Comparison of ENCODE assay signal across 29 cellular contexts in genomic region chr20:11011653-11012052, GRCh38.
"Had no signal": no experiment of that assay in that cellular context is flagged by ENCODE, and none has a peak within 500 bp of the region (broad histone marks: within the 10 kb centered on the region; RNA-seq: fewer than 3 reads in every experiment).

No MANE protein-coding gene starts in this region.

- H3K4me3 ChIP-seq: stomach, suprapubic skin, testis, thoracic aorta, thyroid gland, tibial artery, tibial nerve, transverse colon, upper lobe of left lung, upper lobe of right lung, uterus, vagina had no signal

- DNase-seq: stimulated activated CD4-positive, alpha-beta T cell treated with anti-CD3 and anti-CD28 coated beads, Interleukin-2, amount 100 ng/mL, for 48 hours; stimulated activated CD4-positive, alpha-beta T cell treated with anti-CD3 and anti-CD28 coated beads, Interleukin-4, amount 100 ng/mL, for 1 hour; stimulated activated CD4-positive, alpha-beta T cell treated with anti-CD3 and anti-CD28 coated beads, Interleukin-4, amount 100 ng/mL, for 24 hours; stimulated activated CD4-positive, alpha-beta T cell treated with anti-CD3 and anti-CD28 coated beads, Interleukin-4, amount 100 ng/mL, for 4 hours; stimulated activated CD8-positive, alpha-beta memory T cell treated with anti-CD3 and anti-CD28 coated beads, Interleukin-4, amount 100 ng/mL, for 48 hours; stimulated activated naive B cell treated with anti-CD40 and anti-IgM and Interleukin-4, amounts not matched to agents 10 μg/mL and 1 μg/mL and 100 μg/mL, for 72 hours; stimulated activated naive CD4-positive, alpha-beta T cell; stimulated activated naive CD4-positive, alpha-beta T cell treated with Interleukin-2 at 50 U/mL for 16 hours; stimulated activated naive CD8-positive, alpha-beta T cell treated with anti-CD3 and anti-CD28 coated beads, Interleukin-15, amount 100 ng/mL, for 72 hours; stimulated activated naive CD8-positive, alpha-beta T cell treated with anti-CD3 and anti-CD28 coated beads, Interleukin-15, Interleukin-2, amounts not matched to agents 100 U/mL and 50 U/mL, for 24 hours; stomach; substantia nigra; testis; thyroid gland; tibial artery; transverse colon; trophoblast cell; upper lobe of left lung; upper lobe of right lung; uterus had no signal

- H3K4me1 Mint-ChIP-seq: stimulated activated effector memory CD8-positive, alpha-beta T cell treated with anti-CD3 and anti-CD28 coated beads, Interleukin-12 subunit alpha, Interleukin-12 subunit beta, amount 100 ng/mL, for 72 hours; stimulated activated memory B cell treated with anti-CD40 and anti-IgM and Interleukin-4, amounts not matched to agents 10 μg/mL and 1 μg/mL and 100 μg/mL, for 72 hours; stimulated activated naive B cell treated with anti-CD40 and anti-IgM and Interleukin-4, amounts not matched to agents 10 μg/mL and 1 μg/mL and 100 μg/mL, for 72 hours; stimulated activated naive CD8-positive, alpha-beta T cell treated with anti-CD3 and anti-CD28 coated beads, Interleukin-15, amount 100 ng/mL, for 72 hours had no signal

- H3K4me1 ChIP-seq: thyroid gland, uterus had no signal

- H3K36me3 ChIP-seq: stomach, suprapubic skin, thoracic aorta, thyroid gland, tibial artery, tibial nerve, transverse colon, upper lobe of left lung, upper lobe of right lung, uterus, vagina had no signal

- H3K36me3 Mint-ChIP-seq: stimulated activated effector memory CD8-positive, alpha-beta T cell treated with anti-CD3 and anti-CD28 coated beads, Interleukin-12 subunit alpha, Interleukin-12 subunit beta, amount 100 ng/mL, for 72 hours; stimulated activated memory B cell treated with anti-CD40 and anti-IgM and Interleukin-4, amounts not matched to agents 10 μg/mL and 1 μg/mL and 100 μg/mL, for 72 hours; stimulated activated naive B cell treated with anti-CD40 and anti-IgM and Interleukin-4, amounts not matched to agents 10 μg/mL and 1 μg/mL and 100 μg/mL, for 72 hours; type B pancreatic cell had no signal

- FAIRE-seq: urothelium cell line had no signal

- H3K27me3 Mint-ChIP-seq: stimulated activated memory B cell treated with anti-CD40 and anti-IgM and Interleukin-4, amounts not matched to agents 10 μg/mL and 1 μg/mL and 100 μg/mL, for 72 hours; stimulated activated naive B cell treated with anti-CD40 and anti-IgM and Interleukin-4, amounts not matched to agents 10 μg/mL and 1 μg/mL and 100 μg/mL, for 72 hours; stimulated activated naive CD8-positive, alpha-beta T cell treated with anti-CD3 and anti-CD28 coated beads, Interleukin-15, amount 100 ng/mL, for 72 hours; stimulated activated naive CD8-positive, alpha-beta T cell treated with anti-CD3 and anti-CD28 coated beads, Interleukin-15, Interleukin-2, amounts not matched to agents 100 ng/mL and 50 ng/mL, for 24 hours had no signal

- H3K27me3 ChIP-seq: stomach, suprapubic skin, testis, thyroid gland, tibial artery, tibial nerve, transverse colon, upper lobe of left lung, upper lobe of right lung, uterus, vagina had no signal

- H3K9me3 ChIP-seq: stomach, suprapubic skin, testis, thoracic aorta, thyroid gland, tibial artery, tibial nerve, transverse colon, upper lobe of left lung, upper lobe of right lung, uterus, vagina had no signal

- H3K4me3 Mint-ChIP-seq: stimulated activated effector memory CD8-positive, alpha-beta T cell treated with anti-CD3 and anti-CD28 coated beads, Interleukin-12 subunit alpha, Interleukin-12 subunit beta, amount 100 ng/mL, for 72 hours; stimulated activated memory B cell treated with anti-CD40 and anti-IgM and Interleukin-4, amounts not matched to agents 10 μg/mL and 1 μg/mL and 100 μg/mL, for 72 hours; stimulated activated naive B cell treated with anti-CD40 and anti-IgM and Interleukin-4, amounts not matched to agents 10 μg/mL and 1 μg/mL and 100 μg/mL, for 72 hours; stimulated activated naive CD8-positive, alpha-beta T cell treated with anti-CD3 and anti-CD28 coated beads, Interleukin-15, amount 100 ng/mL, for 72 hours; stimulated activated naive CD8-positive, alpha-beta T cell treated with anti-CD3 and anti-CD28 coated beads, Interleukin-15, Interleukin-2, amounts not matched to agents 100 ng/mL and 50 ng/mL, for 24 hours; type B pancreatic cell had no signal

- H3K27ac ChIP-seq: stomach, suprapubic skin, testis, thyroid gland, tibial nerve, transverse colon, upper lobe of left lung, upper lobe of right lung had no signal

- H3K9me3 Mint-ChIP-seq: stimulated activated naive B cell treated with anti-CD40 and anti-IgM and Interleukin-4, amounts not matched to agents 10 μg/mL and 1 μg/mL and 100 μg/mL, for 72 hours; stimulated activated naive CD8-positive, alpha-beta T cell treated with anti-CD3 and anti-CD28 coated beads, Interleukin-15, Interleukin-2, amounts not matched to agents 100 ng/mL and 50 ng/mL, for 24 hours; type B pancreatic cell had no signal

- ATAC-seq: stimulated activated effector memory CD8-positive, alpha-beta T cell treated with anti-CD3 and anti-CD28 coated beads, Interleukin-12 subunit alpha, Interleukin-12 subunit beta, amount 100 ng/mL, for 72 hours; stimulated activated memory B cell treated with anti-CD40 and anti-IgM and Interleukin-4, amounts not matched to agents 10 μg/mL and 1 μg/mL and 100 μg/mL, for 72 hours; stimulated activated naive B cell treated with anti-CD40 and anti-IgM and Interleukin-4, amounts not matched to agents 10 μg/mL and 1 μg/mL and 100 μg/mL, for 72 hours; stimulated activated naive CD8-positive, alpha-beta T cell treated with anti-CD3 and anti-CD28 coated beads, Interleukin-15, amount 100 ng/mL, for 72 hours; stimulated activated naive CD8-positive, alpha-beta T cell treated with anti-CD3 and anti-CD28 coated beads, Interleukin-15, Interleukin-2, amounts not matched to agents 100 U/mL and 50 U/mL, for 24 hours; upper lobe of right lung had no signal

- H3K27ac Mint-ChIP-seq: stimulated activated effector memory CD8-positive, alpha-beta T cell treated with anti-CD3 and anti-CD28 coated beads, Interleukin-12 subunit alpha, Interleukin-12 subunit beta, amount 100 ng/mL, for 72 hours; stimulated activated memory B cell treated with anti-CD40 and anti-IgM and Interleukin-4, amounts not matched to agents 10 μg/mL and 1 μg/mL and 100 μg/mL, for 72 hours; stimulated activated naive B cell treated with anti-CD40 and anti-IgM and Interleukin-4, amounts not matched to agents 10 μg/mL and 1 μg/mL and 100 μg/mL, for 72 hours; stimulated activated naive CD8-positive, alpha-beta T cell treated with anti-CD3 and anti-CD28 coated beads, Interleukin-15, amount 100 ng/mL, for 72 hours; stimulated activated naive CD8-positive, alpha-beta T cell treated with anti-CD3 and anti-CD28 coated beads, Interleukin-15, Interleukin-2, amounts not matched to agents 100 ng/mL and 50 ng/mL, for 24 hours; type B pancreatic cell had no signal
